ENCODE assay signal across 1 cellular context in genomic region chr12:96502477-96502876, GRCh38.
TF ChIP-seq lines count a peak whose summit lies in the region.

No MANE protein-coding gene starts in this region.

TF ChIP-seq in GM23338, 12 proteins besides CTCF, POLR2A, EP300 and RAD21 (continued from another document):
- TF ChIP-seq REST (IDR thresholded peaks at IDR 0.05; ENCODE audit: unreplicated experiment) (no peak), ZNF462 (CRISPR knock-in tag; IDR thresholded peaks at IDR 0.05) (no peak)
